Comparison of ENCODE assay signal across 14 cellular contexts in the genomic region with DNA sequence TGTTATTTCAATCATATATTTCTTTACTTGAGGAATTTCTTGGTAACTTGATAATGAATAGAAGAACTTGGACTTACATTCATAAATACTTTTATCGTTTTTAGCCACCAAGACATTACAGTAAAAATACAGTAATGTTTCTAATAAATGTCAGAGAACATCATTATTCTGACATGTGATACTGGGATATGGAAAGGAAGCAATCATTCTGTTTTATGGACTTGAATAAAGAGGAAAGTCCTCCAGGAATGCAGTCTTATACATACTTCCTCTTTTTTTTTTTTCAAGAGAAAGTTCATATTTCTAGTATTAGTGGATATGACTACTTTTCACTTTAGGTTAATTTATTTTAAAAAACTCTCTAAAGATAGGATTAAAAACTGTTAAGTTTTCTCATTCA.
"Had no signal": no experiment of that assay in that cellular context is flagged by ENCODE, and none has a peak within 500 bp of the region (broad histone marks: within the 10 kb centered on the region; RNA-seq: fewer than 3 reads in every experiment).

No MANE protein-coding gene starts in this region.

- H3K36me3 ChIP-seq: esophagus muscularis mucosa, left ventricle myocardium inferior, thyroid gland, uterus had no signal

- H3K4me1 Mint-ChIP-seq: activated CD4-positive, alpha-beta T cell treated with anti-CD3 and anti-CD28 coated beads, Interleukin-2, amount 10 ng/mL, durations not matched to agents 24 days and 14 days; activated naive CD8-positive, alpha-beta T cell treated with anti-CD3 and anti-CD28 coated beads, Interleukin-2, amount 10 ng/mL, durations not matched to agents 7 days and 5 days; naive thymus-derived CD4-positive, alpha-beta T cell; stimulated activated memory B cell treated with anti-CD40 and anti-IgM and Interleukin-4, amounts not matched to agents 10 μg/mL and 1 μg/mL and 100 μg/mL, for 72 hours had no signal

- H3K27me3 Mint-ChIP-seq: activated CD4-positive, alpha-beta T cell treated with anti-CD3 and anti-CD28 coated beads, Interleukin-2, amount 10 ng/mL, durations not matched to agents 24 days and 14 days; activated naive CD8-positive, alpha-beta T cell treated with anti-CD3 and anti-CD28 coated beads, Interleukin-2, amount 10 ng/mL, durations not matched to agents 7 days and 5 days; naive thymus-derived CD4-positive, alpha-beta T cell; stimulated activated memory B cell treated with anti-CD40 and anti-IgM and Interleukin-4, amounts not matched to agents 10 μg/mL and 1 μg/mL and 100 μg/mL, for 72 hours had no signal

- H3K4me1 ChIP-seq: esophagus muscularis mucosa, left ventricle myocardium inferior, thyroid gland, uterus had no signal

- DNase-seq: activated CD4-positive, alpha-beta T cell treated with anti-CD3 and anti-CD28 coated beads, Interleukin-2, amount 10 ng/mL, durations not matched to agents 24 days and 14 days; activated naive CD4-positive, alpha-beta T cell; activated naive CD8-positive, alpha-beta T cell treated with anti-CD3 and anti-CD28 coated beads, Interleukin-2, amount 10 ng/mL, durations not matched to agents 7 days and 5 days; central memory CD4-positive, alpha-beta T cell; hippocampal formation; left ventricle myocardium inferior; mucosa of descending colon; naive thymus-derived CD4-positive, alpha-beta T cell; thyroid gland; uterus had no signal

- H3K36me3 Mint-ChIP-seq: activated naive CD8-positive, alpha-beta T cell treated with anti-CD3 and anti-CD28 coated beads, Interleukin-2, amount 10 ng/mL, durations not matched to agents 7 days and 5 days; brain; naive thymus-derived CD4-positive, alpha-beta T cell; stimulated activated memory B cell treated with anti-CD40 and anti-IgM and Interleukin-4, amounts not matched to agents 10 μg/mL and 1 μg/mL and 100 μg/mL, for 72 hours had no signal

- H3K4me3 Mint-ChIP-seq: activated CD4-positive, alpha-beta T cell treated with anti-CD3 and anti-CD28 coated beads, Interleukin-2, amount 10 ng/mL, durations not matched to agents 24 days and 14 days; activated naive CD8-positive, alpha-beta T cell treated with anti-CD3 and anti-CD28 coated beads, Interleukin-2, amount 10 ng/mL, durations not matched to agents 7 days and 5 days; brain; naive thymus-derived CD4-positive, alpha-beta T cell; stimulated activated memory B cell treated with anti-CD40 and anti-IgM and Interleukin-4, amounts not matched to agents 10 μg/mL and 1 μg/mL and 100 μg/mL, for 72 hours had no signal

- H3K27ac Mint-ChIP-seq: activated CD4-positive, alpha-beta T cell treated with anti-CD3 and anti-CD28 coated beads, Interleukin-2, amount 10 ng/mL, durations not matched to agents 24 days and 14 days; activated naive CD8-positive, alpha-beta T cell treated with anti-CD3 and anti-CD28 coated beads, Interleukin-2, amount 10 ng/mL, durations not matched to agents 7 days and 5 days; brain; naive thymus-derived CD4-positive, alpha-beta T cell; stimulated activated memory B cell treated with anti-CD40 and anti-IgM and Interleukin-4, amounts not matched to agents 10 μg/mL and 1 μg/mL and 100 μg/mL, for 72 hours had no signal

- ATAC-seq: mucosa of descending colon; naive thymus-derived CD4-positive, alpha-beta T cell; stimulated activated memory B cell treated with anti-CD40 and anti-IgM and Interleukin-4, amounts not matched to agents 10 μg/mL and 1 μg/mL and 100 μg/mL, for 72 hours had no signal

- H3K4me3 ChIP-seq: coronary artery, esophagus muscularis mucosa, left ventricle myocardium inferior, mucosa of descending colon, thyroid gland, uterus had no signal

- H3K27ac ChIP-seq: coronary artery, esophagus muscularis mucosa, left ventricle myocardium inferior, thyroid gland, uterus had no signal

- H3K27me3 ChIP-seq: esophagus muscularis mucosa, thyroid gland, uterus had no signal

- H3K9me3 Mint-ChIP-seq: activated naive CD8-positive, alpha-beta T cell treated with anti-CD3 and anti-CD28 coated beads, Interleukin-2, amount 10 ng/mL, durations not matched to agents 7 days and 5 days; stimulated activated memory B cell treated with anti-CD40 and anti-IgM and Interleukin-4, amounts not matched to agents 10 μg/mL and 1 μg/mL and 100 μg/mL, for 72 hours had no signal

- H3K9me3 ChIP-seq: esophagus muscularis mucosa, left ventricle myocardium inferior, mucosa of descending colon, thyroid gland, uterus had no signal
